Comparison of ENCODE assay signal across 2 cellular contexts in genomic region chr1:229148743-229149142, GRCh38.
TF ChIP-seq lines count a peak whose summit lies in the region.

No MANE protein-coding gene starts in this region.

TF ChIP-seq in SK-N-SH treated with all-trans-retinoic acid at 6 μM for 48 hours, 23 proteins besides CTCF, POLR2A, EP300 and RAD21 (continued from another document):
- TF ChIP-seq, protein P1, sequence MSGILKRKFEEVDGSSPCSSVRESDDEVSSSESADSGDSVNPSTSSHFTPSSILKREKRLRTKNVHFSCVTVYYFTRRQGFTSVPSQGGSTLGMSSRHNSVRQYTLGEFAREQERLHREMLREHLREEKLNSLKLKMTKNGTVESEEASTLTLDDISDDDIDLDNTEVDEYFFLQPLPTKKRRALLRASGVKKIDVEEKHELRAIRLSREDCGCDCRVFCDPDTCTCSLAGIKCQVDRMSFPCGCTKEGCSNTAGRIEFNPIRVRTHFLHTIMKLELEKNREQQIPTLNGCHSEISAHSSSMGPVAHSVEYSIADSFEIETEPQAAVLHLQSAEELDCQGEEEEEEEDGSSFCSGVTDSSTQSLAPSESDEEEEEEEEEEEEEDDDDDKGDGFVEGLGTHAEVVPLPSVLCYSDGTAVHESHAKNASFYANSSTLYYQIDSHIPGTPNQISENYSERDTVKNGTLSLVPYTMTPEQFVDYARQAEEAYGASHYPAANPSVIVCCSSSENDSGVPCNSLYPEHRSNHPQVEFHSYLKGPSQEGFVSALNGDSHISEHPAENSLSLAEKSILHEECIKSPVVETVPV (CRISPR knock-in tag; IDR thresholded peaks at IDR 0.05), result no peak
- TF ChIP-seq POU6F1 (CRISPR knock-in tag; IDR thresholded peaks at IDR 0.05; ENCODE audit: borderline replicate concordance, low read depth) (no peak), TSHZ2 (CRISPR knock-in tag; IDR thresholded peaks at IDR 0.05) (no peak), ARNTL (CRISPR knock-in tag; IDR thresholded peaks at IDR 0.05; ENCODE audit: borderline replicate concordance, low read depth) (no peak), GLIS3 (CRISPR knock-in tag; IDR thresholded peaks at IDR 0.05) (no peak), ZFP30 (CRISPR knock-in tag; IDR thresholded peaks at IDR 0.05) (no peak), RARB (CRISPR knock-in tag; IDR thresholded peaks at IDR 0.05) (no peak), CSDC2 (CRISPR knock-in tag; IDR thresholded peaks at IDR 0.05) (no peak), ZFP3 (CRISPR knock-in tag; IDR thresholded peaks at IDR 0.05) (no peak), TOX (CRISPR knock-in tag; IDR thresholded peaks at IDR 0.05; ENCODE audit: borderline replicate concordance) (no peak), TCF4 (CRISPR knock-in tag; IDR thresholded peaks at IDR 0.05; ENCODE audit: borderline replicate concordance) (no peak)

TF ChIP-seq in SK-N-SH, 30 proteins besides CTCF, POLR2A, EP300 and RAD21 (continued from another document):
- TF ChIP-seq GABPA (IDR thresholded peaks at IDR 0.05; ENCODE audit: low read depth), result no peak
